In genomic region chr4:181711387-181711786, GRCh38 we compare ENCODE assay signal across 25 cellular contexts.
DNase-seq lines count a peak whose midpoint lies in the region; ATAC-seq, FAIRE-seq and TF ChIP-seq lines count a peak whose summit lies in the region.
"Had no signal": no experiment of that assay in that cellular context is flagged by ENCODE, and none has a peak within 500 bp of the region (broad histone marks: within the 10 kb centered on the region; RNA-seq: fewer than 3 reads in every experiment).

No MANE protein-coding gene starts in this region.

- H3K27ac ChIP-seq in K562 (ENCODE audit: extremely low read depth, low read depth, low read length): no peak overlapping the region
- H3K27ac ChIP-seq: 22Rv1, A549, BLaER1 had no signal

- TF ChIP-seq RAD21 in K562 (CRISPR knock-in tag; conservative IDR thresholded peaks at IDR 0.05 in 1 of 2, IDR thresholded peaks at IDR 0.05 in 1 of 2): no peak

- TF ChIP-seq EP300 in K562 (IDR thresholded peaks at IDR 0.05; ENCODE audit: low read length): no peak

- H3K79me2 ChIP-seq in K562 (ENCODE audit: control insufficient read depth, insufficient read depth, low read length): no peaks in the 10 kb centered on the region

- POLR2A ChIA-PET in K562 (lab: Yijun Ruan, JAX): no interaction called here

- H3K36me3 ChIP-seq in K562 (ENCODE audit: control insufficient read depth, insufficient read depth, low read length): no peaks in the 10 kb centered on the region
- H3K36me3 ChIP-seq: BE2C, BLaER1 had no signal

- no peaks in the 10 kb centered on the region for H3K9me1 ChIP-seq in K562 (ENCODE audit: control insufficient read depth, insufficient read depth, low read length)

- FAIRE-seq in K562 (lab: Jason Lieb, UNC): no peak
- FAIRE-seq: A549, GM12878, GM12892, GM18507 had no signal

- H3K9me3 ChIP-seq in K562 (replicated peaks; ENCODE audit: control insufficient read depth, insufficient read depth, low read depth, low read length): no peaks in the 10 kb centered on the region
- H3K9me3 ChIP-seq: A549, BE2C, BLaER1 had no signal

- no peak overlapping the region for H3K9ac ChIP-seq in K562 (ENCODE audit: insufficient read depth in 1 of 2, low read depth in 2 of 2, low read length in 2 of 2)
- H3K9ac ChIP-seq: BLaER1 had no signal

- DNase-seq in DMS153 treated with DMSO at 0.1 percent for 48 hours (lab: John Stamatoyannopoulos, UW; ENCODE audit: unreplicated experiment) (peak; percentile 11), DMS153 (lab: John Stamatoyannopoulos, UW) (no peak), DMS53 (lab: John Stamatoyannopoulos, UW) (peak; percentile 42), HT-29 (ENCODE audit: low spot score) (peak; percentile 1), K562 (ENCODE audit: extremely low read depth in 1 of 4, low spot score in 3 of 4) (no peak), AG08396 (ENCODE audit: low spot score) (no peak), cardiac septum (ENCODE audit: low spot score) (no peak)
- DNase-seq in activated naive CD4-positive, alpha-beta T cell treated with anti-CD3 and anti-CD28 coated beads, Interleukin-2, amount 50 U/mL, for 16 hours: no peak
- DNase-seq: BE2C; C1 segment of cervical spinal cord; CD4-positive, alpha-beta memory T cell; CD4-positive, CD25-positive, alpha-beta regulatory T cell; CD8-positive, alpha-beta memory T cell; COR-L47; DMS 273 treated with DMSO at 0.1 percent for 48 hours; DMS79; DND-41; EL; GDM1 had no signal

- TF ChIP-seq POLR2A in K562 (conservative IDR thresholded peaks at IDR 0.05): no peak

- H3K4me3 ChIP-seq in K562: no peak overlapping the region
- H3K4me3 ChIP-seq: A549, BLaER1, GM12878 had no signal

- H3K27me3 ChIP-seq in K562 (ENCODE audit: control insufficient read depth in 2 of 2, insufficient read depth in 2 of 2, low read length in 2 of 2): no peaks in the 10 kb centered on the region
- H3K27me3 ChIP-seq: BE2C, BLaER1 had no signal

- H3K4me2 ChIP-seq in K562 (ENCODE audit: insufficient read depth, low read length): no peak overlapping the region
- H3K4me2 ChIP-seq: A549, BLaER1 had no signal

- in situ Hi-C loops in K562 (cut with MboI): no loop called here

- H3K4me1 ChIP-seq in K562 (replicated peaks in 1 of 2; ENCODE audit: control insufficient read depth in 2 of 2, insufficient read depth in 2 of 2, low read length in 2 of 2): no peaks in the 10 kb centered on the region
- H3K4me1 ChIP-seq: A549, BE2C, BLaER1 had no signal

- WGBS in K562 (ENCODE audit: insufficient coverage, low coverage, missing lambda C conversion rate): 0% methylated on average over 1 of the region's 1 CpG

- CTCF ChIA-PET in K562 (lab: Yijun Ruan, JAX; ENCODE audit: low intra/inter-chr PET ratio): no interaction called here

- BruUV-seq in K562 (replicated peaks; lab: Mats Ljungman, UMichigan): no TSS peak

- intact Hi-C loops in K562 (cut with micrococcal nuclease): no loop called here
- intact Hi-C loops in cardiac septum (cut with DNase I): no loop called here

- no peak overlapping the region for H2AFZ ChIP-seq in K562 (ENCODE audit: low read depth, low read length)

- ATAC-seq in K562: no peak
- ATAC-seq: A549, GM12878 had no signal

- no peaks in the 10 kb centered on the region for H4K20me1 ChIP-seq in K562 (replicated peaks; ENCODE audit: control insufficient read depth, insufficient read depth, low read length)
- H4K20me1 ChIP-seq: BLaER1 had no signal

- no peak for TF ChIP-seq CTCF in K562 (IDR thresholded peaks at IDR 0.05 in 2 of 3, conservative IDR thresholded peaks at IDR 0.05 in 1 of 3; ENCODE audit: insufficient read depth in 2 of 3, low read depth in 1 of 3, low read length in 3 of 3)

TF ChIP-seq in K562, 482 proteins besides CTCF, POLR2A, EP300 and RAD21:
- TF ChIP-seq SLC30A9 (CRISPR knock-in tag; IDR thresholded peaks at IDR 0.05) (no peak), MCM2 (IDR thresholded peaks at IDR 0.05; ENCODE audit: low read depth) (no peak), ZNF316 (IDR thresholded peaks at IDR 0.05) (peak; percentile 18; the same call in 1 of the 2 replicates)

Comparison
In these comparisons a context has a peak if more than half of its experiments do, and no peak if none do; other contexts are left out.
1. DNase-seq: peak in DMS153 treated with DMSO at 0.1 percent for 48 hours (single experiment), DMS53 (single experiment) and HT-29 (single experiment); none in DMS153 (single experiment), K562 (0 of 4), activated naive CD4-positive, alpha-beta T cell treated with anti-CD3 and anti-CD28 coated beads, Interleukin-2, amount 50 U/mL, for 16 hours (single experiment), AG08396 (single experiment) and cardiac septum (single experiment).